Comparison of ENCODE assay signal across 17 cellular contexts in genomic region chr12:4302881-4303280, GRCh38. TPM values are rescaled to one million over a fixed set of nuclear protein-coding genes. Genes with fewer than 3 reads are reported as not detected.
DNase-seq lines count a peak whose midpoint lies in the region; ATAC-seq and TF ChIP-seq lines count a peak whose summit lies in the region.
"Had no signal": no experiment of that assay in that cellular context is flagged by ENCODE, and none has a peak within 500 bp of the region (broad histone marks: within the 10 kb centered on the region; RNA-seq: fewer than 3 reads in every experiment).

No MANE protein-coding gene starts in this region.

- no peak overlapping the region for H3K4me3 Mint-ChIP-seq in activated T-helper 2 cell treated with anti-CD3 and anti-CD28 coated beads, Interferon-gamma antibody, Interleukin-2, Interleukin-4, amounts not matched to agents 10 μg/mL and 5 μg/mL and 100 μg/mL, durations not matched to agents 14 hours and 24 hours and 36 hours (ENCODE audit: low read depth)
- H3K4me3 Mint-ChIP-seq in stimulated activated memory B cell treated with anti-CD40 and anti-IgM and Interleukin-4, amounts not matched to agents 10 μg/mL and 1 μg/mL and 100 μg/mL, for 72 hours = no peak overlapping the region

- peak overlapping the region; percentile 25 for H3K27ac Mint-ChIP-seq in activated T-helper 2 cell treated with anti-CD3 and anti-CD28 coated beads, Interferon-gamma antibody, Interleukin-2, Interleukin-4, amounts not matched to agents 10 μg/mL and 5 μg/mL and 100 μg/mL, durations not matched to agents 14 hours and 24 hours and 36 hours
- peak overlapping the region; percentile 13 for H3K27ac Mint-ChIP-seq in stimulated activated memory B cell treated with anti-CD40 and anti-IgM and Interleukin-4, amounts not matched to agents 10 μg/mL and 1 μg/mL and 100 μg/mL, for 72 hours

- no peaks in the 10 kb centered on the region for H3K27me3 Mint-ChIP-seq in activated T-helper 2 cell treated with anti-CD3 and anti-CD28 coated beads, Interferon-gamma antibody, Interleukin-2, Interleukin-4, amounts not matched to agents 10 μg/mL and 5 μg/mL and 100 μg/mL, durations not matched to agents 14 hours and 24 hours and 36 hours (ENCODE audit: low read depth)
- H3K27me3 Mint-ChIP-seq in stimulated activated memory B cell treated with anti-CD40 and anti-IgM and Interleukin-4, amounts not matched to agents 10 μg/mL and 1 μg/mL and 100 μg/mL, for 72 hours = no peaks in the 10 kb centered on the region

- peak overlapping the region; percentile 18 for H3K27ac ChIP-seq in mesodermal cell (ENCODE audit: low read depth, low read length, severe bottlenecking)
- H3K27ac ChIP-seq: left lung, PC-9, SK-N-MC had no signal

- DNase-seq in Right ventricle myocardium inferior (ENCODE audit: missing footprints) (peak; percentile 31), left cardiac atrium (no peak), HEK293T (ENCODE audit: extremely low spot score) (no peak), anterior cingulate cortex (lab: John Stamatoyannopoulos, UW) (no peak)
- DNase-seq in activated T-helper 2 cell treated with anti-CD3 and anti-CD28 coated beads, Interferon-gamma antibody, Interleukin-2, Interleukin-4, amounts not matched to agents 10 μg/mL and 5 μg/mL and 100 μg/mL, durations not matched to agents 14 hours and 24 hours and 36 hours (ENCODE audit: low spot score) = no peak
- DNase-seq: activated CD4-positive, alpha-beta T cell treated with anti-CD3 and anti-CD28 coated beads for 48 hours; activated effector memory CD4-positive, alpha-beta T cell treated with Interleukin-2 at 50 U/mL for 16 hours; left lung; NCI-H1092; NCI-H2171; NCI-H82; PC-9 had no signal

- peaks cover 34% of the 10 kb centered on the region for H3K4me1 ChIP-seq in mesodermal cell (ENCODE audit: control insufficient read depth, insufficient read depth, low read length, poor library complexity, severe bottlenecking)
- H3K4me1 ChIP-seq: left lung had no signal

- CTCF ChIA-PET in HEK293T (lab: Yijun Ruan, JAX) = interaction anchor here (0.9 kb wide), 1 partner anchor 307 kb away, joined by 3 read pairs; no protein-coding TSS in a partner anchor

- H3K9me3 ChIP-seq in mesodermal cell (ENCODE audit: control insufficient read depth, low read length) = no peaks in the 10 kb centered on the region
- H3K9me3 ChIP-seq: left lung had no signal

- peaks cover 3% of the 10 kb centered on the region for H3K4me1 Mint-ChIP-seq in activated T-helper 2 cell treated with anti-CD3 and anti-CD28 coated beads, Interferon-gamma antibody, Interleukin-2, Interleukin-4, amounts not matched to agents 10 μg/mL and 5 μg/mL and 100 μg/mL, durations not matched to agents 14 hours and 24 hours and 36 hours (ENCODE audit: low read depth)
- H3K4me1 Mint-ChIP-seq in stimulated activated memory B cell treated with anti-CD40 and anti-IgM and Interleukin-4, amounts not matched to agents 10 μg/mL and 1 μg/mL and 100 μg/mL, for 72 hours = no peaks in the 10 kb centered on the region

- no peaks in the 10 kb centered on the region for H3K9me3 Mint-ChIP-seq in activated T-helper 2 cell treated with anti-CD3 and anti-CD28 coated beads, Interferon-gamma antibody, Interleukin-2, Interleukin-4, amounts not matched to agents 10 μg/mL and 5 μg/mL and 100 μg/mL, durations not matched to agents 14 hours and 24 hours and 36 hours
- H3K9me3 Mint-ChIP-seq in stimulated activated memory B cell treated with anti-CD40 and anti-IgM and Interleukin-4, amounts not matched to agents 10 μg/mL and 1 μg/mL and 100 μg/mL, for 72 hours = no peaks in the 10 kb centered on the region

- H3K4me3 ChIP-seq in mesodermal cell (ENCODE audit: extremely low read depth, insufficient read depth, low read length, poor library complexity, severe bottlenecking) = no peak overlapping the region
- H3K4me3 ChIP-seq: left lung, PC-9, SK-N-MC had no signal

- intact Hi-C loops in Right ventricle myocardium inferior (cut with DNase I) (loop anchor here (2.0 kb wide), 1 partner anchor 26 kb away; no protein-coding TSS in a partner anchor), left cardiac atrium (cut with DNase I) (no loop called here)
- intact Hi-C loops in activated T-helper 2 cell treated with anti-CD3 and anti-CD28 coated beads, Interferon-gamma antibody, Interleukin-2, Interleukin-4, amounts not matched to agents 10 μg/mL and 5 μg/mL and 100 μg/mL, durations not matched to agents 14 hours and 24 hours and 36 hours (cut with micrococcal nuclease) = no loop called here

- peaks cover 77% of the 10 kb centered on the region for H3K36me3 ChIP-seq in mesodermal cell (ENCODE audit: control insufficient read depth, insufficient read depth, low read length)

- peaks cover 96% of the 10 kb centered on the region for H3K36me3 Mint-ChIP-seq in activated T-helper 2 cell treated with anti-CD3 and anti-CD28 coated beads, Interferon-gamma antibody, Interleukin-2, Interleukin-4, amounts not matched to agents 10 μg/mL and 5 μg/mL and 100 μg/mL, durations not matched to agents 14 hours and 24 hours and 36 hours (ENCODE audit: low read depth)
- peaks cover 77% of the 10 kb centered on the region for H3K36me3 Mint-ChIP-seq in stimulated activated memory B cell treated with anti-CD40 and anti-IgM and Interleukin-4, amounts not matched to agents 10 μg/mL and 1 μg/mL and 100 μg/mL, for 72 hours

- WGBS in mesodermal cell (ENCODE audit: insufficient coverage in 2 of 2), 2 experiments = 92 to 96% methylated on average over 4 of the region's 8 CpGs

- POLR2A ChIA-PET in HEK293T (lab: Yijun Ruan, JAX) = no interaction called here

- ATAC-seq in Right ventricle myocardium inferior (no peak), left cardiac atrium (no peak), HG02678 (IDR thresholded peaks at IDR 0.05; ENCODE audit: unreplicated experiment) (no peak)
- no peak for ATAC-seq in stimulated activated memory B cell treated with anti-CD40 and anti-IgM and Interleukin-4, amounts not matched to agents 10 μg/mL and 1 μg/mL and 100 μg/mL, for 72 hours
- ATAC-seq: HCT116, left lung had no signal

TF ChIP-seq in HEK293T, 16 proteins besides CTCF, POLR2A, EP300 and RAD21:
- TF ChIP-seq FOXM1 (IDR thresholded peaks at IDR 0.05; ENCODE audit: borderline replicate concordance) = no peak
- no peak for TF ChIP-seq TARDBP (IDR thresholded peaks at IDR 0.05)
- TF ChIP-seq ZNF384 (IDR thresholded peaks at IDR 0.05) = no peak
- no peak for TF ChIP-seq ARNT (IDR thresholded peaks at IDR 0.05)
- TF ChIP-seq FOXA1 (IDR thresholded peaks at IDR 0.05) = no peak
- no peak for TF ChIP-seq BHLHE40 (IDR thresholded peaks at IDR 0.05; ENCODE audit: borderline replicate concordance)
- TF ChIP-seq LEF1 (IDR thresholded peaks at IDR 0.05; ENCODE audit: borderline replicate concordance) = no peak
- no peak for TF ChIP-seq CTBP1 (IDR thresholded peaks at IDR 0.05; ENCODE audit: borderline replicate concordance)
- no peak for TF ChIP-seq PKNOX1 (IDR thresholded peaks at IDR 0.05)
- no peak for TF ChIP-seq NFRKB (IDR thresholded peaks at IDR 0.05)
- no peak for TF ChIP-seq SUZ12 (IDR thresholded peaks at IDR 0.05)
- TF ChIP-seq SP1 (IDR thresholded peaks at IDR 0.05) = no peak
- no peak for TF ChIP-seq HDGF (IDR thresholded peaks at IDR 0.05; ENCODE audit: borderline replicate concordance)
- no peak for TF ChIP-seq ELF4 (IDR thresholded peaks at IDR 0.05)
TF ChIP-seq in HEK293T: peak in this region for 0.

RNA-seq across cellular contexts. Expression of gene TIGAR, which starts 18.1 kb away (rescaled TPM):
- total RNA-seq in Right ventricle myocardium inferior = 16.5 TPM
- 10 to 100 TPM in 1 of 2 donors, 1 to 10 TPM in 1; 9.7 to 14.0 TPM for total RNA-seq in left cardiac atrium
- total RNA-seq in activated T-helper 2 cell treated with anti-CD3 and anti-CD28 coated beads, Interferon-gamma antibody, Interleukin-2, Interleukin-4, amounts not matched to agents 10 μg/mL and 5 μg/mL and 100 μg/mL, durations not matched to agents 14 hours and 24 hours and 36 hours = 8.7 and 9.5 TPM in 2 replicates
- polyA plus RNA-seq in mesodermal cell (2013, experiment 1 of 2) = 9.8 TPM
- 12.9 TPM for polyA plus RNA-seq in mesodermal cell (2013, experiment 2 of 2)

RNA-seq across cellular contexts. Expression of gene CCND2, which starts 29.3 kb away (rescaled TPM):
- total RNA-seq in Right ventricle myocardium inferior (214 TPM), left cardiac atrium (100 to 1,000 TPM; 170 to 202 TPM)
- total RNA-seq in activated T-helper 2 cell treated with anti-CD3 and anti-CD28 coated beads, Interferon-gamma antibody, Interleukin-2, Interleukin-4, amounts not matched to agents 10 μg/mL and 5 μg/mL and 100 μg/mL, durations not matched to agents 14 hours and 24 hours and 36 hours = 557 and 561 TPM in 2 replicates
- 66.2 TPM for polyA plus RNA-seq in mesodermal cell (2013, experiment 1 of 2)
- polyA plus RNA-seq in mesodermal cell (2013, experiment 2 of 2) = 66.9 TPM
